In genomic region chr15:76347507-76348055, GRCh38 we compare ENCODE assay signal across 13 cellular contexts. TPM values are rescaled to one million over a fixed set of nuclear protein-coding genes. Genes with fewer than 3 reads are reported as not detected.
DNase-seq lines count a peak whose midpoint lies in the region; ATAC-seq and TF ChIP-seq lines count a peak whose summit lies in the region.
"Had no signal": no experiment of that assay in that cellular context is flagged by ENCODE, and none has a peak within 500 bp of the region (broad histone marks: within the 10 kb centered on the region; RNA-seq: fewer than 3 reads in every experiment).

No MANE protein-coding gene starts in this region.

- CTCF ChIA-PET in BJ (lab: Yijun Ruan, JAX), result interaction anchor here (1.0 to 2.5 kb wide), 5 partner anchors 9 to 519 kb away, joined by 3 to 9 read pairs (median 3); partner anchors contain the start of gene ISL2
- CTCF ChIA-PET in IMR-90 (lab: Yijun Ruan, JAX), result no interaction called here

- no peaks in the 10 kb centered on the region for H3K36me3 ChIP-seq in BJ (ENCODE audit: control insufficient read depth, insufficient read depth, low read length)
- H3K36me3 ChIP-seq in IMR-90 (ENCODE audit: control insufficient read depth, insufficient read depth, low read length), result peaks cover 4% of the 10 kb centered on the region; the same call in 1 of the 2 replicates
- peaks cover 0 to 4% (median 0%) of the 10 kb centered on the region in 3 donors for H3K36me3 ChIP-seq in esophagus squamous epithelium
- H3K36me3 ChIP-seq in ovary, result no peaks in the 10 kb centered on the region

- H3K4me3 ChIP-seq in BJ (ENCODE audit: low read depth, low read length), result peak overlapping the region; percentile 47
- H3K4me3 ChIP-seq in IMR-90 (ENCODE audit: insufficient read depth, low read depth, low read length), result peak overlapping the region; percentile 32
- peak overlapping the region; percentile 52 to 69 (median 62) for H3K4me3 ChIP-seq in esophagus squamous epithelium
- H3K4me3 ChIP-seq in ovary, result no peak overlapping the region

- in situ Hi-C loops in IMR-90 (cut with MboI; ENCODE audit: low sequenced_read_pairs), result no loop called here
- in situ Hi-C loops in GM13977 (cut with MboI; ENCODE audit: low pct_unique_long_range_greater_than_20kb, low sequenced_read_pairs, unreplicated experiment), result no loop called here

- no peak overlapping the region for H3K27ac Mint-ChIP-seq in nephron

- peak overlapping the region; percentile 61 to 66 (median 64) for H3K4me3 Mint-ChIP-seq in nephron

- H4K91ac ChIP-seq in IMR-90 (ENCODE audit: insufficient read depth, low read depth, low read length), result no peak overlapping the region

- no peak overlapping the region for H3K27ac ChIP-seq in IMR-90 (ENCODE audit: insufficient read depth, low read length)
- H3K27ac ChIP-seq in esophagus squamous epithelium, result peak overlapping the region in 2 of 4 donors; percentile 5 to 59
- H3K27ac ChIP-seq in ovary, result no peak overlapping the region

- H2BK20ac ChIP-seq in IMR-90 (ENCODE audit: low read depth, low read length), result no peak overlapping the region

- no peak overlapping the region for H3K4me2 ChIP-seq in IMR-90 (ENCODE audit: low read depth, low read length)

- dilution Hi-C loops in IMR-90 (cut with HindIII; ENCODE audit: low sequenced_read_pairs, unreplicated experiment), result no loop called here

- intact Hi-C loops in IMR-90 (cut with micrococcal nuclease) (loop anchor here (5.0 to 10.0 kb wide), 2 partner anchors 227 to 520 kb away; no protein-coding TSS in a partner anchor), esophagus squamous epithelium (cut with DNase I) (no loop called here), ovary (cut with DNase I) (no loop called here)

- H3K27me3 Mint-ChIP-seq in nephron (ENCODE audit: low read depth), result peaks cover 93% of the 10 kb centered on the region

- H4K20me1 ChIP-seq in IMR-90 (ENCODE audit: insufficient read depth, low read length), result peaks cover 6% of the 10 kb centered on the region; the same call in 1 of the 2 replicates

- H3K4me1 Mint-ChIP-seq in nephron, result peaks cover 11% of the 10 kb centered on the region

- H4K5ac ChIP-seq in IMR-90 (ENCODE audit: low read depth, low read length), result no peak overlapping the region

- 72% methylated on average over 6 of the region's 13 CpGs; no CpG with 5 or more reads in 1 of the 2 experiments for WGBS in IMR-90 (ENCODE audit: extremely low coverage in 2 of 2, insufficient read length in 1 of 2), 2 experiments
- 75 to 77% methylated on average over 12 to 13 of the region's 13 CpGs for WGBS in esophagus squamous epithelium, 2 donors
- WGBS in ovary, 3 donors, result 95 to 97% (median 96%) methylated on average over 13 of the region's 13 CpGs

- no peak overlapping the region for H3K18ac ChIP-seq in IMR-90 (ENCODE audit: low read depth, low read length)

- H2BK5ac ChIP-seq in IMR-90 (ENCODE audit: low read depth, low read length, poor library complexity, severe bottlenecking), result no peak overlapping the region

- no peak overlapping the region for H2BK120ac ChIP-seq in IMR-90 (ENCODE audit: low read depth, low read length)

- H3K9me3 Mint-ChIP-seq in nephron, result peaks cover 2% of the 10 kb centered on the region

- H3K14ac ChIP-seq in IMR-90 (replicated peaks; ENCODE audit: low read depth, low read length), result no peak overlapping the region

- POLR2A ChIA-PET in BJ (lab: Charles Lee) (interaction anchor here (1.2 kb wide), 1 partner anchor 11 kb away, joined by 3 read pairs; the partner anchor contains the start of gene ISL2), IMR-90 (lab: Charles Lee; ENCODE audit: unreplicated experiment) (no interaction called here)

- H3K9me3 ChIP-seq in IMR-90 (ENCODE audit: control insufficient read depth, insufficient read depth, low read length), result peaks cover 3% of the 10 kb centered on the region; the same call in 1 of the 2 replicates
- no peaks in the 10 kb centered on the region for H3K9me3 ChIP-seq in esophagus squamous epithelium
- H3K9me3 ChIP-seq in ovary, result no peaks in the 10 kb centered on the region

- BruUV-seq in IMR-90 (replicated peaks; lab: Mats Ljungman, UMichigan), result no TSS peak

- H3K9ac ChIP-seq in IMR-90 (ENCODE audit: low read depth, low read length), result no peak overlapping the region

- TF ChIP-seq POLR2A in IMR-90 (IDR thresholded peaks at IDR 0.05; ENCODE audit: low read depth, low read length), result no peak
- no peak for TF ChIP-seq POLR2A in esophagus squamous epithelium (IDR thresholded peaks at IDR 0.05)
- no peak for TF ChIP-seq POLR2A in ovary (IDR thresholded peaks at IDR 0.05)

- H3K27me3 ChIP-seq in BJ (ENCODE audit: control insufficient read depth, insufficient read depth, low read length) (no peaks in the 10 kb centered on the region), IMR-90 (ENCODE audit: control insufficient read depth, insufficient read depth, low read length) (peaks cover 12% of the 10 kb centered on the region), esophagus squamous epithelium (peaks cover 18 to 60% (median 21%) of the 10 kb centered on the region in 4 donors), ovary (peaks cover 7% of the 10 kb centered on the region)

- H2AK5ac ChIP-seq in IMR-90 (ENCODE audit: low read depth, low read length), result no peak overlapping the region

- no peak for ATAC-seq in IMR-90 (ENCODE audit: low read depth)

- no peak overlapping the region for H3K56ac ChIP-seq in IMR-90 (ENCODE audit: extremely low read depth, insufficient read depth, low read length)

- H3K23ac ChIP-seq in IMR-90 (ENCODE audit: low read depth, low read length), result no peak overlapping the region

- H3K4me1 ChIP-seq in IMR-90 (ENCODE audit: control insufficient read depth, insufficient read depth, low read length) (peaks cover 4% of the 10 kb centered on the region), esophagus squamous epithelium (peaks cover 18 to 32% (median 23%) of the 10 kb centered on the region in 3 donors), ovary (ENCODE audit: insufficient read depth) (peaks cover 7% of the 10 kb centered on the region)

- no peak overlapping the region for H3K4ac ChIP-seq in IMR-90 (ENCODE audit: low read depth, low read length)

- no peak overlapping the region for H2AK9ac ChIP-seq in IMR-90 (replicated peaks; ENCODE audit: low read depth, low read length, poor library complexity)

- no peaks in the 10 kb centered on the region for H3K79me1 ChIP-seq in IMR-90 (ENCODE audit: low read depth in 1 of 2, low read length in 2 of 2)

- TF ChIP-seq CTCF in BJ (IDR thresholded peaks at IDR 0.05; ENCODE audit: insufficient read depth, low read depth, low read length), result no peak
- TF ChIP-seq CTCF in IMR-90 (conservative IDR thresholded peaks at IDR 0.05; ENCODE audit: low read depth, low read length), result no peak
- no peak for TF ChIP-seq CTCF in esophagus squamous epithelium (IDR thresholded peaks at IDR 0.05)
- TF ChIP-seq CTCF in nephron (IDR thresholded peaks at IDR 0.05; ENCODE audit: unreplicated experiment in 3 of 3), result no peak
- TF ChIP-seq CTCF in GM13977 (IDR thresholded peaks at IDR 0.05; ENCODE audit: extremely low read depth, insufficient read depth, missing control alignments), result no peak
- no peak for TF ChIP-seq CTCF in ovary (IDR thresholded peaks at IDR 0.05)

- TF ChIP-seq EP300 in ovary (IDR thresholded peaks at IDR 0.05), result no peak

- no peaks in the 10 kb centered on the region; the same call in 1 of the 2 replicates for H3K9me1 ChIP-seq in IMR-90 (ENCODE audit: insufficient read depth, low read length)

- peaks cover 13% of the 10 kb centered on the region for H3K36me3 Mint-ChIP-seq in nephron (ENCODE audit: low read depth)

- TF ChIP-seq RAD21 in IMR-90 (IDR thresholded peaks at IDR 0.05; ENCODE audit: low read length), result no peak

- H2AFZ ChIP-seq in IMR-90 (replicated peaks; ENCODE audit: low read length, poor library complexity), result peak overlapping the region; percentile 83

- no peak overlapping the region for H2BK15ac ChIP-seq in IMR-90 (ENCODE audit: low read depth, low read length)

- H4K8ac ChIP-seq in IMR-90 (ENCODE audit: low read depth in 2 of 2, low read length in 2 of 2), result no peak overlapping the region

- DNase-seq in BJ (ENCODE audit: low read depth) (no peak), IMR-90 (no peak), esophagus squamous epithelium (lab: John Stamatoyannopoulos, UW) (no peak), HuH-7.5 (ENCODE audit: low spot score) (no peak), GM13977 (ENCODE audit: low spot score) (no peak), DMS53 (lab: John Stamatoyannopoulos, UW) (no peak), ovary (no peak)
- DNase-seq: activated CD8-positive, alpha-beta memory T cell treated with anti-CD3 and anti-CD28 coated beads, Interleukin-2, amount 50 U/mL, for 4 hours; GDM1; NCI-H1092; NCI-H69; SIG-M5 had no signal

TF ChIP-seq in IMR-90, 13 proteins besides CTCF, POLR2A, EP300 and RAD21 (continues in another document):
- TF ChIP-seq RCOR1 (IDR thresholded peaks at IDR 0.05; ENCODE audit: insufficient replicate concordance, low read length) (no peak), CHD1 (IDR thresholded peaks at IDR 0.05; ENCODE audit: low read depth, low read length) (no peak), MAZ (IDR thresholded peaks at IDR 0.05; ENCODE audit: borderline replicate concordance, low read depth, low read length) (no peak), NFE2L2 (IDR thresholded peaks at IDR 0.05; ENCODE audit: low read depth, low read length) (no peak), MAFK (IDR thresholded peaks at IDR 0.05; ENCODE audit: low read depth, low read length) (no peak), BHLHE40 (IDR thresholded peaks at IDR 0.05; ENCODE audit: low read depth, low read length) (no peak), SMC3 (IDR thresholded peaks at IDR 0.05; ENCODE audit: low read depth, low read length) (no peak), CEBPB (IDR thresholded peaks at IDR 0.05; ENCODE audit: low read depth, low read length) (no peak), FOS (IDR thresholded peaks at IDR 0.05; ENCODE audit: low read depth, low read length) (no peak)

RNA-seq across cellular contexts. Expression of gene ISL2, which starts 11.0 kb away (rescaled TPM):
- polyA plus RNA-seq in BJ (2011; rRNA removed), result 5.0 and 7.7 TPM in 2 replicates
- polyA minus RNA-seq in BJ (2011; rRNA and poly(A)+ RNA removed), result 4.2 and 4.3 TPM in 2 replicates
- 1.1 and 1.3 TPM in 2 replicates for total RNA-seq in IMR-90 (2012; rRNA removed)
- polyA plus RNA-seq in IMR-90 (2012; rRNA removed), result 2.5 and 3.6 TPM in 2 replicates
- 2.0 and 3.7 TPM in 2 replicates for polyA plus RNA-seq in IMR-90 (2012; cell fraction: cytosol; rRNA removed)
- polyA plus RNA-seq in IMR-90 (2012; cell fraction: nucleus; rRNA removed; ENCODE audit: low replicate concordance), result 17.3 and 24.8 TPM in 2 replicates
- total RNA-seq in esophagus squamous epithelium, result under 1 TPM in 3 of 4 donors, not detected in 1; 0.22 to 0.95 (median 0.70) TPM
- total RNA-seq in ovary, result not detected
- not detected for polyA plus RNA-seq in ovary

RNA-seq across cellular contexts. Expression of gene ETFA, which starts 36.3 kb away (rescaled TPM):
- polyA plus RNA-seq in BJ (2011; rRNA removed) (113 and 173 TPM in 2 replicates), IMR-90 (2012; rRNA removed) (115 and 116 TPM in 2 replicates), ovary (10 to 100 TPM; 46.7 to 97.4 TPM)
- 53.5 and 54.6 TPM in 2 replicates for polyA minus RNA-seq in BJ (2011; rRNA and poly(A)+ RNA removed)
- total RNA-seq in IMR-90 (2012; rRNA removed) (159 and 172 TPM in 2 replicates), esophagus squamous epithelium (100 to 1,000 TPM in 1 of 4 donors, 10 to 100 TPM in 3; 56.6 to 125 (median 83.1) TPM), ovary (10 to 100 TPM; 45.8 to 79.0 (median 71.7) TPM)
- polyA plus RNA-seq in IMR-90 (2012; cell fraction: cytosol; rRNA removed), result 45.8 and 62.6 TPM in 2 replicates
- polyA plus RNA-seq in IMR-90 (2012; cell fraction: nucleus; rRNA removed; ENCODE audit: low replicate concordance), result 22.3 and 88.0 TPM in 2 replicates
